ENCODE assay signal across 24 cellular contexts in the genomic region with DNA sequence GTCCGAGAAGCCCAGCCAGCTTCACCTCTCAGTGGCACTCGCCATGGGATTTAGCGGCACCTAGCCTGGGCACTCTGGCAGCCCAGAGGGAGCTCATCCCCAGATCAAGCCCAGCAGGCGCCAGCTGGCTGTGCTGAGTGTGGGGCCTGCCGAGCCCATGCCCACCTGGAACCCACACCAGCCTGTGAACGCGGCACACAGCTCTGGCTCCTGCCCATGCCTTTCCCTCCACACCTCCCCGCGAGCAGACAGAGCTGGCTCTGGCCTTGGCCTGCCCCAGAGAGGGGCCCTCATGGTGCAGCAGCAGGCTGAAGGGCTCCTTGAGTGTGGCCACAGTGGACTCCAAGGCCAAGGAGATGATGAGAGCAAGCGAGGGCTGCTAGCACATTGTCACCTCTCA. TPM values are rescaled to one million over a fixed set of nuclear protein-coding genes. Genes with fewer than 3 reads are reported as not detected.
"Had no signal": no experiment of that assay in that cellular context is flagged by ENCODE, and none has a peak within 500 bp of the region (broad histone marks: within the 10 kb centered on the region; RNA-seq: fewer than 3 reads in every experiment).

No MANE protein-coding gene starts in this region.

- H3K4me1 ChIP-seq: heart left ventricle, left lung, pancreas, psoas muscle, right lobe of liver, stomach, testis, thyroid gland, transverse colon, uterus had no signal

- H3K9me3 ChIP-seq: pancreas, psoas muscle, right lobe of liver, testis, thyroid gland, uterus had no signal

- H3K4me2 ChIP-seq: smooth muscle cell had no signal

- H3K36me3 ChIP-seq: heart left ventricle, left lung, pancreas, right lobe of liver, stomach, thyroid gland, transverse colon, uterus had no signal

- H3K27ac ChIP-seq: heart left ventricle, left lung, pancreas, psoas muscle, right lobe of liver, stomach, testis, thyroid gland, transverse colon, uterus had no signal

- DNase-seq: heart left ventricle; hypothalamus; immature natural killer cell; kidney; left colon; mesendoderm; naive B cell; natural killer cell; nucleus accumbens; psoas muscle; right lobe of liver; stimulated activated CD4-positive, alpha-beta T cell treated with anti-CD3 and anti-CD28 coated beads, Interleukin-1b, Interleukin-23, amount 100 ng/mL, for 48 hours; stimulated activated CD4-positive, alpha-beta T cell treated with anti-CD3 and anti-CD28 coated beads, Interleukin-2, amount 100 ng/mL, for 48 hours; stimulated activated naive B cell treated with anti-CD40 and anti-IgM and Interleukin-4, amounts not matched to agents 10 μg/mL and 1 μg/mL and 100 μg/mL, for 72 hours; stimulated activated naive CD8-positive, alpha-beta T cell treated with anti-CD3 and anti-CD28 coated beads, Interleukin-15, Interleukin-2, amounts not matched to agents 100 U/mL and 50 U/mL, for 24 hours; stomach; testis; thyroid gland; transverse colon; uterus had no signal

- H3K4me3 ChIP-seq: heart left ventricle, left lung, lung, pancreas, psoas muscle, right lobe of liver, smooth muscle cell, stomach, testis, thyroid gland, transverse colon, uterus had no signal

- ATAC-seq: heart left ventricle; left colon; left lung; pancreas; right lobe of liver; stimulated activated naive B cell treated with anti-CD40 and anti-IgM and Interleukin-4, amounts not matched to agents 10 μg/mL and 1 μg/mL and 100 μg/mL, for 72 hours; stimulated activated naive CD8-positive, alpha-beta T cell treated with anti-CD3 and anti-CD28 coated beads, Interleukin-15, Interleukin-2, amounts not matched to agents 100 U/mL and 50 U/mL, for 24 hours had no signal

- H3K27me3 ChIP-seq: heart left ventricle, left lung, pancreas, right lobe of liver, stomach, testis, thyroid gland, transverse colon, uterus had no signal

RNA-seq across cellular contexts. Expression of a gene that starts 38.0 kb away (rescaled TPM):
- polyA plus RNA-seq: immature natural killer cell had no signal
